Comparison of ENCODE assay signal across 8 cellular contexts in the genomic region with DNA sequence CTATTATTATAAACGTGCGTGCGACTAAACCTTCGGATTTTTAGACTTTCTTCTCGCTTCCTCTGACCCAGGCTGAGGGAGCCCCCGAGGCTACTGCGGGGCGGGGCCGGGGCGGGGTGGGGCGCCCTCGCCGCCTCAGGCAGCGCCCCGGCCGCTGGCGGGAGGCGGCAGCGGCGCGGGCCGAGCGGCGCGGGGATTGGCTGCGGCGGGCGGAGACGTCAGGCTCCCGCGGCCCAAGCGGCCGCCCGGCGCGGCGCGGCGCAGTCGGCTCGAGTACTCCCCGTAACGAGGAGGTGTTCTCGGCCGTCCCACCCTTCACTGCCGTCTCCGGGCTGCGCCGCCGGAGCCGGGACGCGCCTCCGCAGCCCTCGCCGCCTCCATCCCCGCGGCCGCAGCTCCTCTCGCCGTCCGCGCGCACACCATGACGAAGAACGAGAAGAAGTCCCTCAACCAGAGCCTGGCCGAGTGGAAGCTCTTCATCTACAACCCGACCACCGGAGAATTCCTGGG. TPM values are rescaled to one million over a fixed set of nuclear protein-coding genes. Genes with fewer than 3 reads are reported as not detected.
DNase-seq lines count a peak whose midpoint lies in the region; ATAC-seq and TF ChIP-seq lines count a peak whose summit lies in the region.

A gene (plus strand): TSS at position 263 of the 510 bp plus-strand sequence. CDS start 159 bp downstream, at position 422.

- H3K27ac ChIP-seq in KOPT-K1 (ENCODE audit: low read depth, low read length, poor library complexity, severe bottlenecking) (peak within 1 kb of the TSS; percentile 90), foreskin keratinocyte (peak within 1 kb of the TSS; percentile 79)

- H3K27me3 ChIP-seq in foreskin keratinocyte (no peaks in the 10 kb centered on the region), neuron (ENCODE audit: insufficient read depth, low read length) (no peaks in the 10 kb centered on the region)

- H3K4me1 ChIP-seq in foreskin keratinocyte (peaks cover 7% of the 10 kb centered on the region), neuron (ENCODE audit: insufficient read depth, low read length) (peaks cover 14% of the 10 kb centered on the region)

- H3K9me3 ChIP-seq in KOPT-K1 (ENCODE audit: insufficient read depth, low read length, poor library complexity, severe bottlenecking) (no peaks in the 10 kb centered on the region), neuron (ENCODE audit: low read length) (no peaks in the 10 kb centered on the region)

- DNase-seq in EL = peak; percentile 85
- peak; percentile 92 for DNase-seq in SIG-M5 treated with dmso at 0.1 percent for 504 hours (lab: John Stamatoyannopoulos, UW; ENCODE audit: unreplicated experiment)
- DNase-seq in activated gamma-delta T cell (lab: John Stamatoyannopoulos, UW) = peak; percentile 82
- peak; percentile 51 to 64 for DNase-seq in foreskin keratinocyte
- peak; percentile 78 for DNase-seq in stromal cell of bone marrow (ENCODE audit: low read depth)

- H2AFZ ChIP-seq in neuron (ENCODE audit: low read depth, low read length) = peak within 1 kb of the TSS; percentile 84

- no peak for TF ChIP-seq CTCF in foreskin keratinocyte (conservative IDR thresholded peaks at IDR 0.05)

- H3K4me3 ChIP-seq in neuron (ENCODE audit: low read length) = peak within 1 kb of the TSS; percentile 98

- H3K36me3 ChIP-seq in KOPT-K1 (ENCODE audit: insufficient read depth, low read length) (peaks cover 8% of the 10 kb centered on the region; the same call in 1 of the 2 replicates), neuron (ENCODE audit: insufficient read depth, low read length) (peaks cover 3% of the 10 kb centered on the region)

- peak; percentile 80 for ATAC-seq in GM21825 (IDR thresholded peaks at IDR 0.05; ENCODE audit: unreplicated experiment)
- ATAC-seq in foreskin keratinocyte = peak; percentile 82

RNA-seq across cellular contexts. Expression of the gene that starts here (rescaled TPM):
- total RNA-seq in foreskin keratinocyte = 129 and 156 TPM in 2 replicates
- 185 and 222 TPM in 2 replicates for polyA plus RNA-seq in foreskin keratinocyte

Comparison
In these comparisons a context has a peak if more than half of its experiments do, and no peak if none do; other contexts are left out.
1. Peak in every context shown above with its lines: DNase-seq, ATAC-seq, H3K4me3 ChIP-seq and H3K27ac ChIP-seq.